Comparison of ENCODE assay signal across 2 cellular contexts in the genomic region with DNA sequence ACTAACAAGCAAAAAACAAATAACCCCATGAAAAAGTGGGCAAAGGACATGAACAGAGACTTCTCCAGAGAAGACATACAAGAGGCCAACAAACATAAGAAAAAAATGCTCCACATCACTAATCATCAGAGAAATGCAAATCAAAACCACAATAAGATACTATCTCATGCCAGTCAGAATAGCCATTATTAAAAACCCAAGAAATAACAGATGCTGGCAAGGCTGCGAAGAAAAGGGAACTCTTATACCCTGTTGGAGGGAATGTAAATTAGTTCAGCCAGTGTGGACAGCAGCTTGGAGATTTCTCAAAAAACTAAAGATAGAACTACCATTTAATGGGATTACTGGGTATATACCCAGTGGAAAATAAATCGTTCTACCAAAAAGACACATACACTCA.
TF ChIP-seq lines count a peak whose summit lies in the region.

No MANE protein-coding gene starts in this region.

TF ChIP-seq in SK-N-SH, 30 proteins besides CTCF, POLR2A, EP300 and RAD21:
- TF ChIP-seq, protein P1, sequence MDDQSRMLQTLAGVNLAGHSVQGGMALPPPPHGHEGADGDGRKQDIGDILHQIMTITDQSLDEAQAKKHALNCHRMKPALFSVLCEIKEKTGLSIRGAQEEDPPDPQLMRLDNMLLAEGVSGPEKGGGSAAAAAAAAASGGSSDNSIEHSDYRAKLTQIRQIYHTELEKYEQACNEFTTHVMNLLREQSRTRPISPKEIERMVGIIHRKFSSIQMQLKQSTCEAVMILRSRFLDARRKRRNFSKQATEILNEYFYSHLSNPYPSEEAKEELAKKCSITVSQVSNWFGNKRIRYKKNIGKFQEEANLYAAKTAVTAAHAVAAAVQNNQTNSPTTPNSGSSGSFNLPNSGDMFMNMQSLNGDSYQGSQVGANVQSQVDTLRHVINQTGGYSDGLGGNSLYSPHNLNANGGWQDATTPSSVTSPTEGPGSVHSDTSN (IDR thresholded peaks at IDR 0.05): peak; percentile 65
- TF ChIP-seq JUND (IDR thresholded peaks at IDR 0.05) (peak; percentile 50), FOXJ3 (CRISPR knock-in tag; IDR thresholded peaks at IDR 0.05) (no peak), NFIC (IDR thresholded peaks at IDR 0.05; ENCODE audit: borderline replicate concordance) (peak; percentile 23; the same call in 1 of the 2 replicates), TCF12 (IDR thresholded peaks at IDR 0.05) (peak; percentile 68)
- TF ChIP-seq, protein P2, sequence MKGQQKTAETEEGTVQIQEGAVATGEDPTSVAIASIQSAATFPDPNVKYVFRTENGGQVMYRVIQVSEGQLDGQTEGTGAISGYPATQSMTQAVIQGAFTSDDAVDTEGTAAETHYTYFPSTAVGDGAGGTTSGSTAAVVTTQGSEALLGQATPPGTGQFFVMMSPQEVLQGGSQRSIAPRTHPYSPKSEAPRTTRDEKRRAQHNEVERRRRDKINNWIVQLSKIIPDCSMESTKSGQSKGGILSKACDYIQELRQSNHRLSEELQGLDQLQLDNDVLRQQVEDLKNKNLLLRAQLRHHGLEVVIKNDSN (IDR thresholded peaks at IDR 0.05; ENCODE audit: borderline replicate concordance, low read depth): no peak

TF ChIP-seq in GM12878, 131 proteins besides CTCF, POLR2A, EP300 and RAD21 (continued from another document):
- TF ChIP-seq ETV6 (conservative IDR thresholded peaks at IDR 0.05 in 1 of 2, IDR thresholded peaks at IDR 0.05 in 1 of 2; ENCODE audit: borderline replicate concordance in 1 of 2, low read depth in 1 of 2): no peak
- TF ChIP-seq ZNF207 (IDR thresholded peaks at IDR 0.05; ENCODE audit: borderline replicate concordance): no peak
- TF ChIP-seq, protein P3, sequence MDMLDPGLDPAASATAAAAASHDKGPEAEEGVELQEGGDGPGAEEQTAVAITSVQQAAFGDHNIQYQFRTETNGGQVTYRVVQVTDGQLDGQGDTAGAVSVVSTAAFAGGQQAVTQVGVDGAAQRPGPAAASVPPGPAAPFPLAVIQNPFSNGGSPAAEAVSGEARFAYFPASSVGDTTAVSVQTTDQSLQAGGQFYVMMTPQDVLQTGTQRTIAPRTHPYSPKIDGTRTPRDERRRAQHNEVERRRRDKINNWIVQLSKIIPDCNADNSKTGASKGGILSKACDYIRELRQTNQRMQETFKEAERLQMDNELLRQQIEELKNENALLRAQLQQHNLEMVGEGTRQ (IDR thresholded peaks at IDR 0.05; ENCODE audit: borderline replicate concordance, low read depth, low read length): no peak
- TF ChIP-seq GATAD2B (conservative IDR thresholded peaks at IDR 0.05; ENCODE audit: low read depth): no peak
- no peak for TF ChIP-seq PAX5 (IDR thresholded peaks at IDR 0.05; ENCODE audit: borderline replicate concordance, low read depth, low read length)
- TF ChIP-seq, protein P4, sequence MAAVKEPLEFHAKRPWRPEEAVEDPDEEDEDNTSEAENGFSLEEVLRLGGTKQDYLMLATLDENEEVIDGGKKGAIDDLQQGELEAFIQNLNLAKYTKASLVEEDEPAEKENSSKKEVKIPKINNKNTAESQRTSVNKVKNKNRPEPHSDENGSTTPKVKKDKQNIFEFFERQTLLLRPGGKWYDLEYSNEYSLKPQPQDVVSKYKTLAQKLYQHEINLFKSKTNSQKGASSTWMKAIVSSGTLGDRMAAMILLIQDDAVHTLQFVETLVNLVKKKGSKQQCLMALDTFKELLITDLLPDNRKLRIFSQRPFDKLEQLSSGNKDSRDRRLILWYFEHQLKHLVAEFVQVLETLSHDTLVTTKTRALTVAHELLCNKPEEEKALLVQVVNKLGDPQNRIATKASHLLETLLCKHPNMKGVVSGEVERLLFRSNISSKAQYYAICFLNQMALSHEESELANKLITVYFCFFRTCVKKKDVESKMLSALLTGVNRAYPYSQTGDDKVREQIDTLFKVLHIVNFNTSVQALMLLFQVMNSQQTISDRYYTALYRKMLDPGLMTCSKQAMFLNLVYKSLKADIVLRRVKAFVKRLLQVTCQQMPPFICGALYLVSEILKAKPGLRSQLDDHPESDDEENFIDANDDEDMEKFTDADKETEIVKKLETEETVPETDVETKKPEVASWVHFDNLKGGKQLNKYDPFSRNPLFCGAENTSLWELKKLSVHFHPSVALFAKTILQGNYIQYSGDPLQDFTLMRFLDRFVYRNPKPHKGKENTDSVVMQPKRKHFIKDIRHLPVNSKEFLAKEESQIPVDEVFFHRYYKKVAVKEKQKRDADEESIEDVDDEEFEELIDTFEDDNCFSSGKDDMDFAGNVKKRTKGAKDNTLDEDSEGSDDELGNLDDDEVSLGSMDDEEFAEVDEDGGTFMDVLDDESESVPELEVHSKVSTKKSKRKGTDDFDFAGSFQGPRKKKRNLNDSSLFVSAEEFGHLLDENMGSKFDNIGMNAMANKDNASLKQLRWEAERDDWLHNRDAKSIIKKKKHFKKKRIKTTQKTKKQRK (IDR thresholded peaks at IDR 0.05; ENCODE audit: low read depth, low read length): no peak
- TF ChIP-seq RB1 (IDR thresholded peaks at IDR 0.05; ENCODE audit: borderline replicate concordance): no peak
- TF ChIP-seq KAT2A (conservative IDR thresholded peaks at IDR 0.05; ENCODE audit: control insufficient read depth, low read depth, low read length): no peak
- TF ChIP-seq ASH2L (IDR thresholded peaks at IDR 0.05; ENCODE audit: borderline replicate concordance, low read depth): no peak
TF ChIP-seq in GM12878: peak in this region for 0.
